2 cellular contexts compared by ENCODE assay signal in the genomic region with DNA sequence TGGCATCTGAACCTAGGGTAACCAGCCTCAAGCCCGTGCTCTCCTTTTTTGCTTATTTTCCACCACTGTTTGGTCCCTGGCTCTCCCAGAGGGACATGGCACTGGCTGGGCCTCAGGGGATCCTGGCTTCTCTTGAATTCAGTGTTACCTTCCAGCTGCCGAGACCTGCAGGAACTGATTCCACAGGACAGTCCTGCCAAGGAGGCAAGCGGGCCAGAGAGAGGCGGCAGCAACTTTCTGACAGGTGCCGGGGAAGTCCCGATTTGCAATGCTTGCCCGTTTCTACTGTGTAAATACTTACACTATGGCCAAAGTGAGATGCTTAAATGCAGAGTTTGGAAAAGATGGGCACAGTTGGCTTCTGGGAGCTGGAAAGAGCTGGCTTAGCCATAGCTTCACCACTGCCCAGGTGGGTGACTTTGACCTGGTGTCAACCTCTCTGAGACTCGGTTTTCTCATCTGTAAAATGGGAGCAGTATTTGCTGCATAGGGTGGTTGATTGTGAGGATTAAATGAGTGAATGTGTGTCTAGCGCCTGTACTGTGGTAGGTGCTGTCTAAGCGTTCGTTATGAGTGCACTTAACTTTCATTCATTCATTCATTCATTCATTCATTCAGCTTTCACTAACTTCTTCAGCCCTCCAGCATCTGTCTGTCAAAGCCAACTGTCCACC.
TF ChIP-seq lines count a peak whose summit lies in the region.

No MANE protein-coding gene starts in this region.

TF ChIP-seq in HCT116, 20 proteins besides CTCF, POLR2A, EP300 and RAD21:
- TF ChIP-seq MAX (IDR thresholded peaks at IDR 0.05), result no peak
- TF ChIP-seq CBX3 (IDR thresholded peaks at IDR 0.05; ENCODE audit: low read depth), result peak; percentile 19; the same call in 1 of the 2 replicates

TF ChIP-seq in H1, 55 proteins besides CTCF, POLR2A, EP300 and RAD21:
- no peak for TF ChIP-seq TBP (IDR thresholded peaks at IDR 0.05; ENCODE audit: low read depth, low read length)
- peak; percentile 84; the same call in 1 of the 2 replicates for TF ChIP-seq KDM1A (IDR thresholded peaks at IDR 0.05; ENCODE audit: borderline replicate concordance, low read length)
